In genomic region chr9:81776834-81777233, GRCh38 we compare ENCODE assay signal across 15 cellular contexts.
DNase-seq lines count a peak whose midpoint lies in the region; ATAC-seq and TF ChIP-seq lines count a peak whose summit lies in the region.
"Had no signal": no experiment of that assay in that cellular context is flagged by ENCODE, and none has a peak within 500 bp of the region (broad histone marks: within the 10 kb centered on the region; RNA-seq: fewer than 3 reads in every experiment).

No MANE protein-coding gene starts in this region.

- no TSS peak for BruUV-seq in mammary epithelial cell (replicated peaks; lab: Mats Ljungman, UMichigan)

- no peaks in the 10 kb centered on the region for H3K36me3 ChIP-seq in stomach
- no peaks in the 10 kb centered on the region for H3K36me3 ChIP-seq in mammary epithelial cell (ENCODE audit: insufficient read depth, low read length)

- DNase-seq in NCI-H2196 (lab: John Stamatoyannopoulos, UW; ENCODE audit: unreplicated experiment): peak; percentile 16
- DNase-seq in NCI-H2196 treated with DMSO at 0.1 percent for 48 hours (lab: John Stamatoyannopoulos, UW; ENCODE audit: unreplicated experiment): no peak
- DNase-seq in amniotic epithelial cell (ENCODE audit: low read depth): peak; percentile 11
- DNase-seq in iris pigment epithelial cell (ENCODE audit: low read depth): peak; percentile 31
- peak; percentile 36 for DNase-seq in stomach
- no peak for DNase-seq in stimulated activated naive CD8-positive, alpha-beta T cell treated with anti-CD3 and anti-CD28 coated beads, Interleukin-15, amount 100 ng/mL, for 72 hours
- no peak for DNase-seq in mammary epithelial cell
- no peak for DNase-seq in activated CD4-positive, alpha-beta T cell treated with anti-CD3 and anti-CD28 coated beads, Interleukin-2, amount 10 ng/mL, durations not matched to agents 7 days and 5 days
- DNase-seq: Calu3; CD8-positive, alpha-beta memory T cell; Karpas-422; NCI-H1694 treated with DMSO at 0.1 percent for 48 hours; NK-92 treated with Interleukin-12 subunit alpha and Interleukin-12 subunit beta, amount 100 ng/mL, for 24 hours; SIG-M5 had no signal

- no peaks in the 10 kb centered on the region for H4K20me1 ChIP-seq in mammary epithelial cell (ENCODE audit: insufficient read depth, low read length)

- intact Hi-C loops in stomach (cut with DNase I; ENCODE audit: low total_unique reads) (no loop called here), mammary epithelial cell (cut with micrococcal nuclease) (no loop called here)

- no peak overlapping the region for H3K27ac Mint-ChIP-seq in stimulated activated naive CD8-positive, alpha-beta T cell treated with anti-CD3 and anti-CD28 coated beads, Interleukin-15, amount 100 ng/mL, for 72 hours
- no peak overlapping the region for H3K27ac Mint-ChIP-seq in activated CD4-positive, alpha-beta T cell treated with anti-CD3 and anti-CD28 coated beads, Interleukin-2, amount 10 ng/mL, durations not matched to agents 7 days and 5 days

- in situ Hi-C loops in mammary epithelial cell (cut with MboI; ENCODE audit: low sequenced_read_pairs in 2 of 2): no loop called here

- H3K79me2 ChIP-seq in mammary epithelial cell (ENCODE audit: insufficient read depth, low read length): no peaks in the 10 kb centered on the region

- H3K27me3 ChIP-seq in stomach (no peaks in the 10 kb centered on the region), mammary epithelial cell (ENCODE audit: insufficient read depth, low read length) (no peaks in the 10 kb centered on the region)

- CTCF ChIA-PET in mammary epithelial cell (lab: Charles Lee; ENCODE audit: low non-redundant PET): no interaction called here
- CTCF ChIA-PET in activated CD4-positive, alpha-beta T cell treated with anti-CD3 and anti-CD28 coated beads, Interleukin-2, amount 10 ng/mL, durations not matched to agents 7 days and 5 days (lab: Charles Lee): no interaction called here

- no peak overlapping the region for H3K4me3 Mint-ChIP-seq in stimulated activated naive CD8-positive, alpha-beta T cell treated with anti-CD3 and anti-CD28 coated beads, Interleukin-15, amount 100 ng/mL, for 72 hours
- no peak overlapping the region for H3K4me3 Mint-ChIP-seq in activated CD4-positive, alpha-beta T cell treated with anti-CD3 and anti-CD28 coated beads, Interleukin-2, amount 10 ng/mL, durations not matched to agents 7 days and 5 days
- H3K4me3 Mint-ChIP-seq: CD8-positive, alpha-beta memory T cell had no signal

- no peak overlapping the region for H2AFZ ChIP-seq in mammary epithelial cell (ENCODE audit: low read depth, low read length)

- H3K4me1 Mint-ChIP-seq in stimulated activated naive CD8-positive, alpha-beta T cell treated with anti-CD3 and anti-CD28 coated beads, Interleukin-15, amount 100 ng/mL, for 72 hours: no peaks in the 10 kb centered on the region
- no peaks in the 10 kb centered on the region for H3K4me1 Mint-ChIP-seq in activated CD4-positive, alpha-beta T cell treated with anti-CD3 and anti-CD28 coated beads, Interleukin-2, amount 10 ng/mL, durations not matched to agents 7 days and 5 days
- H3K4me1 Mint-ChIP-seq: CD8-positive, alpha-beta memory T cell had no signal

- H3K27ac ChIP-seq in stomach: no peak overlapping the region
- no peak overlapping the region for H3K27ac ChIP-seq in mammary epithelial cell (ENCODE audit: insufficient read depth, low read depth, low read length)
- H3K27ac ChIP-seq: C4-2B had no signal

- no peak for TF ChIP-seq EP300 in stomach (IDR thresholded peaks at IDR 0.05)

- no peaks in the 10 kb centered on the region for H3K9me3 ChIP-seq in stomach
- no peaks in the 10 kb centered on the region for H3K9me3 ChIP-seq in mammary epithelial cell (replicated peaks; ENCODE audit: insufficient read depth, low read length)

- ATAC-seq in stimulated activated naive CD8-positive, alpha-beta T cell treated with anti-CD3 and anti-CD28 coated beads, Interleukin-15, amount 100 ng/mL, for 72 hours: no peak

- 43 to 67% (median 56%) methylated on average over 2 of the region's 2 CpGs for WGBS in stomach, 5 donors
- WGBS in mammary epithelial cell (ENCODE audit: low coverage, missing lambda C conversion rate): 83% methylated on average over 2 of the region's 2 CpGs

- no peak overlapping the region for H3K4me2 ChIP-seq in mammary epithelial cell (ENCODE audit: insufficient read depth, low read depth, low read length)

- no peak overlapping the region for H3K4me3 ChIP-seq in stomach
- H3K4me3 ChIP-seq in mammary epithelial cell (replicated peaks in 1 of 3; ENCODE audit: insufficient read depth in 1 of 3, low read depth in 2 of 3, low read length in 3 of 3): no peak overlapping the region

- H3K9me3 Mint-ChIP-seq in stimulated activated naive CD8-positive, alpha-beta T cell treated with anti-CD3 and anti-CD28 coated beads, Interleukin-15, amount 100 ng/mL, for 72 hours: peaks cover 0 to 5% of the 10 kb centered on the region in 2 donors
- H3K9me3 Mint-ChIP-seq in activated CD4-positive, alpha-beta T cell treated with anti-CD3 and anti-CD28 coated beads, Interleukin-2, amount 10 ng/mL, durations not matched to agents 7 days and 5 days: no peaks in the 10 kb centered on the region

- POLR2A ChIA-PET in activated CD4-positive, alpha-beta T cell treated with anti-CD3 and anti-CD28 coated beads, Interleukin-2, amount 10 ng/mL, durations not matched to agents 7 days and 5 days (lab: Charles Lee): no interaction called here

- H3K27me3 Mint-ChIP-seq in stimulated activated naive CD8-positive, alpha-beta T cell treated with anti-CD3 and anti-CD28 coated beads, Interleukin-15, amount 100 ng/mL, for 72 hours: peaks cover 5% of the 10 kb centered on the region
- no peaks in the 10 kb centered on the region for H3K27me3 Mint-ChIP-seq in activated CD4-positive, alpha-beta T cell treated with anti-CD3 and anti-CD28 coated beads, Interleukin-2, amount 10 ng/mL, durations not matched to agents 7 days and 5 days

- H3K4me1 ChIP-seq in stomach (no peaks in the 10 kb centered on the region), mammary epithelial cell (ENCODE audit: insufficient read depth, low read length) (no peaks in the 10 kb centered on the region)

- H3K36me3 Mint-ChIP-seq in activated CD4-positive, alpha-beta T cell treated with anti-CD3 and anti-CD28 coated beads, Interleukin-2, amount 10 ng/mL, durations not matched to agents 7 days and 5 days (ENCODE audit: low read depth): no peaks in the 10 kb centered on the region

- no peak for TF ChIP-seq POLR2A in stomach (IDR thresholded peaks at IDR 0.05)

- dilution Hi-C loops in mammary epithelial cell (cut with HindIII; ENCODE audit: low sequenced_read_pairs): no loop called here

- TF ChIP-seq CTCF in stomach (IDR thresholded peaks at IDR 0.05) (no peak), mammary epithelial cell (conservative IDR thresholded peaks at IDR 0.05 in 1 of 2, IDR thresholded peaks at IDR 0.05 in 1 of 2; ENCODE audit: extremely low read depth in 1 of 2, insufficient read depth in 1 of 2, low read depth in 1 of 2, low read length in 2 of 2) (no peak)

- no peak overlapping the region for H3K9ac ChIP-seq in mammary epithelial cell (ENCODE audit: insufficient read depth, low read length)

Comparison
In these comparisons a context has a peak if more than half of its experiments do, and no peak if none do; other contexts are left out.
1. DNase-seq: peak in NCI-H2196 (single experiment), amniotic epithelial cell (single experiment), iris pigment epithelial cell (single experiment) and stomach (single experiment); none in NCI-H2196 treated with DMSO at 0.1 percent for 48 hours (single experiment), stimulated activated naive CD8-positive, alpha-beta T cell treated with anti-CD3 and anti-CD28 coated beads, Interleukin-15, amount 100 ng/mL, for 72 hours (0 of 2), mammary epithelial cell (single experiment) and activated CD4-positive, alpha-beta T cell treated with anti-CD3 and anti-CD28 coated beads, Interleukin-2, amount 10 ng/mL, durations not matched to agents 7 days and 5 days (single experiment).